Comparison of ENCODE assay signal across 25 cellular contexts in genomic region chr16:19705843-19706242, GRCh38. TPM values are rescaled to one million over a fixed set of nuclear protein-coding genes. Genes with fewer than 3 reads are reported as not detected.
DNase-seq lines count a peak whose midpoint lies in the region; ATAC-seq and TF ChIP-seq lines count a peak whose summit lies in the region.
"Had no signal": no experiment of that assay in that cellular context is flagged by ENCODE, and none has a peak within 500 bp of the region (broad histone marks: within the 10 kb centered on the region; RNA-seq: fewer than 3 reads in every experiment).

No MANE protein-coding gene starts in this region.

- in situ Hi-C loops in GM23248 (cut with MboI) = no loop called here

- H3K4me1 ChIP-seq in right atrium auricular region (peaks cover 2 to 19% of the 10 kb centered on the region in 2 donors), right cardiac atrium (ENCODE audit: control insufficient read depth, insufficient read depth, low read length) (peaks cover 6% of the 10 kb centered on the region), esophagus muscularis mucosa (peaks cover 17 to 28% (median 24%) of the 10 kb centered on the region in 4 donors), psoas muscle (peaks cover 8% of the 10 kb centered on the region), GM23248 (ENCODE audit: insufficient read depth) (peaks cover 15% of the 10 kb centered on the region)
- H3K4me1 ChIP-seq: BLaER1, uterus had no signal

- no peak for TF ChIP-seq POLR2A in esophagus muscularis mucosa (IDR thresholded peaks at IDR 0.05; ENCODE audit: low read depth)

- H3K4me2 ChIP-seq in GM23248 (ENCODE audit: unreplicated experiment) = no peak overlapping the region
- H3K4me2 ChIP-seq: BLaER1, KMS-11, neural progenitor cell had no signal

- H3K27ac ChIP-seq in right atrium auricular region (peak overlapping the region; percentile 50 to 63), right cardiac atrium (ENCODE audit: low read length) (no peak overlapping the region), esophagus muscularis mucosa (replicated peaks in 1 of 4) (peak overlapping the region; percentile 55 to 63 (median 62)), psoas muscle (peak overlapping the region; percentile 74), GM23248 (no peak overlapping the region), coronary artery (peak overlapping the region in 1 of 2 donors; percentile 81)
- H3K27ac ChIP-seq: BLaER1, KMS-11, neural progenitor cell, SK-N-MC, VCaP had no signal

- H3K36me3 ChIP-seq in right atrium auricular region (peaks cover 56% of the 10 kb centered on the region), esophagus muscularis mucosa (peaks cover 5 to 91% (median 74%) of the 10 kb centered on the region in 4 donors), psoas muscle (ENCODE audit: insufficient read depth in 1 of 2, low read depth in 1 of 2) (peaks cover 0 to 86% of the 10 kb centered on the region in 2 donors), GM23248 (ENCODE audit: low read depth) (no peaks in the 10 kb centered on the region)
- H3K36me3 ChIP-seq: uterus had no signal

- no peak for TF ChIP-seq CTCF in right atrium auricular region (IDR thresholded peaks at IDR 0.05)
- no peak for TF ChIP-seq CTCF in esophagus muscularis mucosa (IDR thresholded peaks at IDR 0.05)
- no peak for TF ChIP-seq CTCF in psoas muscle (IDR thresholded peaks at IDR 0.05)
- TF ChIP-seq CTCF in coronary artery (IDR thresholded peaks at IDR 0.05) = no peak

- H3K9me3 ChIP-seq in right atrium auricular region = no peaks in the 10 kb centered on the region
- H3K9me3 ChIP-seq in right cardiac atrium (ENCODE audit: control insufficient read depth, low read length) = no peaks in the 10 kb centered on the region
- H3K9me3 ChIP-seq in esophagus muscularis mucosa = no peaks in the 10 kb centered on the region
- no peaks in the 10 kb centered on the region for H3K9me3 ChIP-seq in psoas muscle
- no peaks in the 10 kb centered on the region for H3K9me3 ChIP-seq in GM23248 (ENCODE audit: low read depth)
- H3K9me3 ChIP-seq: BLaER1, uterus had no signal

- ATAC-seq in right cardiac atrium (no peak), psoas muscle (no peak), GM18519 (IDR thresholded peaks at IDR 0.05; ENCODE audit: low FRiP score, unreplicated experiment) (no peak)

- peaks cover 10% of the 10 kb centered on the region for H3F3A ChIP-seq in GM23248 (ENCODE audit: insufficient read depth)

- no peaks in the 10 kb centered on the region for H3K27me3 ChIP-seq in right atrium auricular region
- no peaks in the 10 kb centered on the region for H3K27me3 ChIP-seq in right cardiac atrium (ENCODE audit: control insufficient read depth, insufficient read depth)
- H3K27me3 ChIP-seq in esophagus muscularis mucosa = no peaks in the 10 kb centered on the region
- H3K27me3 ChIP-seq in psoas muscle (ENCODE audit: insufficient read depth in 3 of 3, low read length in 2 of 3) = no peaks in the 10 kb centered on the region
- H3K27me3 ChIP-seq in GM23248 (replicated peaks; ENCODE audit: insufficient read depth) = no peaks in the 10 kb centered on the region
- H3K27me3 ChIP-seq: BLaER1, neural progenitor cell, uterus had no signal

- H3K9me2 ChIP-seq in GM23248 (ENCODE audit: insufficient read depth) = no peaks in the 10 kb centered on the region

- intact Hi-C loops in right cardiac atrium (cut with DNase I) = no loop called here
- intact Hi-C loops in esophagus muscularis mucosa (cut with DNase I) = no loop called here
- intact Hi-C loops in psoas muscle (cut with DNase I) = no loop called here

- DNase-seq in right atrium auricular region (ENCODE audit: low spot score) = no peak
- no peak for DNase-seq in right cardiac atrium
- no peak for DNase-seq in esophagus muscularis mucosa (ENCODE audit: extremely low spot score)
- no peak for DNase-seq in psoas muscle
- DNase-seq in GM23248 = no peak
- no peak for DNase-seq in coronary artery (ENCODE audit: low spot score)
- no peak for DNase-seq in NCI-H524 treated with DMSO at 0.1 percent for 48 hours (lab: John Stamatoyannopoulos, UW)
- DNase-seq: activated CD4-positive, alpha-beta T cell treated with anti-CD3 and anti-CD28 coated beads, Interleukin-2, amount 10 ng/mL, durations not matched to agents 24 days and 14 days; activated naive CD4-positive, alpha-beta T cell treated with anti-CD3 and anti-CD28 coated beads, Interleukin-2, amount 50 U/mL, for 16 hours; cerebellar nuclear complex; COR-L47; DMS79; effector memory CD4-positive, alpha-beta T cell; GF-D8; NCI-H1436 treated with DMSO at 0.1 percent for 48 hours; small intestine; stimulated activated CD4-positive, alpha-beta T cell treated with anti-CD3 and anti-CD28 coated beads, Interleukin-1b, Interleukin-23, amount 100 ng/mL, for 48 hours; uterus had no signal

- WGBS in right cardiac atrium = 76% methylated on average over 5 of the region's 5 CpGs
- 90% methylated on average over 5 of the region's 5 CpGs for WGBS in esophagus muscularis mucosa
- 80 to 93% (median 84%) methylated on average over 5 of the region's 5 CpGs for WGBS in psoas muscle, 3 donors
- 91 to 98% methylated on average over 5 of the region's 5 CpGs for WGBS in GM23248 (ENCODE audit: low coverage in 1 of 2, low lambda C conversion rate in 2 of 2, missing lambda C conversion rate in 2 of 2), 2 experiments

- H4K20me1 ChIP-seq in GM23248 (ENCODE audit: insufficient read depth) = no peaks in the 10 kb centered on the region

- H3K4me3 ChIP-seq in right atrium auricular region (no peak overlapping the region), right cardiac atrium (ENCODE audit: low read length) (no peak overlapping the region), esophagus muscularis mucosa (no peak overlapping the region), psoas muscle (no peak overlapping the region), GM23248 (no peak overlapping the region), coronary artery (no peak overlapping the region)
- H3K4me3 ChIP-seq: BLaER1, lung, neural progenitor cell, SK-N-MC, uterus had no signal

- H3K79me2 ChIP-seq in GM23248 (ENCODE audit: insufficient read depth) = peaks cover 12% of the 10 kb centered on the region; the same call in 1 of the 2 replicates

- no peak overlapping the region for H2AFZ ChIP-seq in GM23248
- H2AFZ ChIP-seq: neural progenitor cell had no signal

- no peak for TF ChIP-seq EP300 in esophagus muscularis mucosa (IDR thresholded peaks at IDR 0.05)

- H3K9ac ChIP-seq in GM23248 = no peak overlapping the region
- H3K9ac ChIP-seq: BLaER1, KMS-11, neural progenitor cell had no signal

RNA-seq across cellular contexts. Expression of gene KNOP1, which starts 12.2 kb away (rescaled TPM):
- 1 to 10 TPM; 4.1 to 5.4 TPM for total RNA-seq in right atrium auricular region
- 1 to 10 TPM; 6.1 to 9.2 (median 7.9) TPM for total RNA-seq in right cardiac atrium
- polyA plus RNA-seq in right cardiac atrium = 12.5 TPM
- total RNA-seq in esophagus muscularis mucosa = 1 to 10 TPM; 7.3 to 9.9 (median 9.1) TPM
- total RNA-seq in psoas muscle = 1 to 10 TPM; 5.9 to 9.7 (median 8.4) TPM
- polyA plus RNA-seq in psoas muscle = 10 to 100 TPM in 2 of 3 donors, 1 to 10 TPM in 1; 9.5 to 14.7 (median 11.6) TPM
- 8.0 and 11.8 TPM in 2 replicates for total RNA-seq in GM23248 (2014; rRNA removed; shearing (Covaris generic))
- 14.1 and 15.6 TPM in 2 replicates for polyA plus RNA-seq in GM23248 (2016; fragmentation: Nextera tagmentation; extraction: Ambion mirVana)

RNA-seq across cellular contexts. Expression of gene IQCK, which starts 12.2 kb away (rescaled TPM):
- total RNA-seq in right atrium auricular region = 10 to 100 TPM in 1 of 2 donors, 1 to 10 TPM in 1; 7.5 to 14.4 TPM
- 1 to 10 TPM; 5.1 to 8.3 (median 6.4) TPM for total RNA-seq in right cardiac atrium
- polyA plus RNA-seq in right cardiac atrium = 5.1 TPM
- 10 to 100 TPM in 1 of 4 donors, 1 to 10 TPM in 3; 7.4 to 10.4 (median 8.6) TPM for total RNA-seq in esophagus muscularis mucosa
- total RNA-seq in psoas muscle = 1 to 10 TPM; 4.3 to 9.9 (median 7.3) TPM
- polyA plus RNA-seq in psoas muscle = 1 to 10 TPM; 4.9 to 8.8 (median 6.3) TPM
- total RNA-seq in GM23248 (2014; rRNA removed; shearing (Covaris generic)) = 9.8 and 24.8 TPM in 2 replicates
- polyA plus RNA-seq in GM23248 (2016; fragmentation: Nextera tagmentation; extraction: Ambion mirVana) = 9.7 and 11.1 TPM in 2 replicates

Comparison
In these comparisons a context has a peak if more than half of its experiments do, and no peak if none do; other contexts are left out.
1. H3K27ac ChIP-seq: peak in right atrium auricular region (2 of 2), esophagus muscularis mucosa (4 of 4) and psoas muscle (single experiment); none in right cardiac atrium (single experiment) and GM23248 (single experiment).